ENCODE assay signal across 10 cellular contexts in the genomic region with DNA sequence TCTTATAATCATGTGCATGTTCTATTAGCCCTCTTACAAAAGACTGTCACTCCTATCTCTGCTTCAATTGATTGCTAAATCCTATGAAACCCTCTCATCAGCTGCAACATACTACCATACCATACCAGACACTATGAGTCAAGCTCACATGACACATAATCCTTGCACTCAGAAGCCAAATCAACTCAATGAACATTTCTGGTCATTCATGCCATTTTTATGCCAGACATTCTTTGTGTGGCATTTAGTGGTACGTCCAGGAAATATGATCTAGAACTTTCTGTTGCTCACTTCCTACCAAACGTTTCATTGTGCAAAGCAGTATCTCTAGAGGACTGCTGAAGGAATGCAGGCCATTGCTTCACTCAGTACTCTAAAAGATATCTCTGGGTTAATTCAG.
A peak's percentile ranks its signal among the peaks of the same experiment; 100 is the strongest.
DNase-seq lines count a peak whose midpoint lies in the region; ATAC-seq and TF ChIP-seq lines count a peak whose summit lies in the region.
"Had no signal": no experiment of that assay in that cellular context is flagged by ENCODE, and none has a peak within 500 bp of the region (broad histone marks: within the 10 kb centered on the region; RNA-seq: fewer than 3 reads in every experiment).

No MANE protein-coding gene starts in this region.

- no peak overlapping the region for H4K8ac ChIP-seq in mesenchymal stem cell (ENCODE audit: low read length)

- in situ Hi-C loops in mammary epithelial cell (cut with MboI; ENCODE audit: low sequenced_read_pairs in 2 of 2) = no loop called here

- H3K9ac ChIP-seq in mammary epithelial cell (ENCODE audit: insufficient read depth, low read length) (no peak overlapping the region), mesenchymal stem cell (ENCODE audit: low read length) (no peak overlapping the region)

- BruUV-seq in mammary epithelial cell (replicated peaks; lab: Mats Ljungman, UMichigan) = no TSS peak

- H3K4me3 ChIP-seq in mammary epithelial cell (replicated peaks in 1 of 3; ENCODE audit: insufficient read depth in 1 of 3, low read depth in 2 of 3, low read length in 3 of 3) = no peak overlapping the region
- no peak overlapping the region for H3K4me3 ChIP-seq in mesenchymal stem cell (ENCODE audit: insufficient read depth in 1 of 2, low read depth in 1 of 2, low read length in 2 of 2)

- TF ChIP-seq CTCF in AG09319 (IDR thresholded peaks at IDR 0.05; ENCODE audit: low read depth, low read length) (no peak; the same call in 1 of the 2 replicates), mammary epithelial cell (conservative IDR thresholded peaks at IDR 0.05 in 1 of 2, IDR thresholded peaks at IDR 0.05 in 1 of 2; ENCODE audit: extremely low read depth in 1 of 2, insufficient read depth in 1 of 2, low read depth in 1 of 2, low read length in 2 of 2) (no peak), GM10266 (IDR thresholded peaks at IDR 0.05; ENCODE audit: control insufficient read depth, insufficient read depth, low read depth, missing control alignments) (no peak)

- H2BK15ac ChIP-seq in mesenchymal stem cell (ENCODE audit: low read depth, poor library complexity, severe bottlenecking) = no peak overlapping the region

- H3K79me2 ChIP-seq in mammary epithelial cell (ENCODE audit: insufficient read depth, low read length) = peaks cover 16% of the 10 kb centered on the region

- H3K27ac ChIP-seq in mammary epithelial cell (ENCODE audit: insufficient read depth, low read depth, low read length) (peak overlapping the region; percentile 11), mesenchymal stem cell (ENCODE audit: low read length, poor library complexity, severe bottlenecking) (no peak overlapping the region)

- H3K4me2 ChIP-seq in mammary epithelial cell (ENCODE audit: insufficient read depth, low read depth, low read length) (no peak overlapping the region), mesenchymal stem cell (ENCODE audit: low read length, poor library complexity, severe bottlenecking) (no peak overlapping the region)

- dilution Hi-C loops in mammary epithelial cell (cut with HindIII; ENCODE audit: low sequenced_read_pairs) = no loop called here

- H3K27me3 ChIP-seq in mammary epithelial cell (ENCODE audit: insufficient read depth, low read length) (no peaks in the 10 kb centered on the region), mesenchymal stem cell (ENCODE audit: control insufficient read depth in 1 of 2, insufficient read depth in 1 of 2, low read length in 2 of 2) (no peaks in the 10 kb centered on the region)

- H3K79me1 ChIP-seq in mesenchymal stem cell (replicated peaks; ENCODE audit: low read length, poor library complexity, severe bottlenecking) = peaks cover 18% of the 10 kb centered on the region

- no peak overlapping the region for H2BK5ac ChIP-seq in mesenchymal stem cell (ENCODE audit: low read depth, low read length, poor library complexity, severe bottlenecking)

- no peak overlapping the region for H3K18ac ChIP-seq in mesenchymal stem cell (ENCODE audit: low read depth in 1 of 2, low read length in 2 of 2)

- no peaks in the 10 kb centered on the region for H3K9me3 ChIP-seq in mammary epithelial cell (replicated peaks; ENCODE audit: insufficient read depth, low read length)
- no peaks in the 10 kb centered on the region for H3K9me3 ChIP-seq in mesenchymal stem cell (ENCODE audit: control insufficient read depth, low read length)

- H3K36me3 ChIP-seq in mammary epithelial cell (ENCODE audit: insufficient read depth, low read length) = no peaks in the 10 kb centered on the region
- H3K36me3 ChIP-seq in mesenchymal stem cell (ENCODE audit: control insufficient read depth in 1 of 2, insufficient read depth in 2 of 2, low read depth in 1 of 2, low read length in 2 of 2) = peaks cover 0 to 15% of the 10 kb centered on the region in 2 experiments

- CTCF ChIA-PET in mammary epithelial cell (lab: Charles Lee; ENCODE audit: low non-redundant PET) = no interaction called here

- H4K91ac ChIP-seq in mesenchymal stem cell (ENCODE audit: low read length) = no peak overlapping the region

- H2BK12ac ChIP-seq in mesenchymal stem cell (ENCODE audit: low read length in 2 of 2) = no peak overlapping the region

- no peak overlapping the region for H3K4ac ChIP-seq in mesenchymal stem cell (ENCODE audit: low read depth in 1 of 2, low read length in 2 of 2)

- H4K20me1 ChIP-seq in mammary epithelial cell (ENCODE audit: insufficient read depth, low read length) = no peaks in the 10 kb centered on the region

- intact Hi-C loops in mammary epithelial cell (cut with micrococcal nuclease) = loop anchor here (10.0 kb wide), 1 partner anchor 228 kb away; a partner anchor contains a TSS

- DNase-seq in AG09319 (ENCODE audit: extremely low read depth, low read depth) = peak; percentile 83
- peak; percentile 89 for DNase-seq in M059J (ENCODE audit: low read depth)
- peak; percentile 93 for DNase-seq in mammary epithelial cell
- DNase-seq in mesenchymal stem cell = peak; percentile 91
- no peak for DNase-seq in GM10266 (ENCODE audit: extremely low spot score)
- DNase-seq in NCI-H1048 (lab: John Stamatoyannopoulos, UW) = no peak
- DNase-seq: NCI-H1105 treated with DMSO at 0.1 percent for 48 hours had no signal

- ATAC-seq in HG02623 (IDR thresholded peaks at IDR 0.05; ENCODE audit: unreplicated experiment) (no peak), HG03432 (IDR thresholded peaks at IDR 0.05; ENCODE audit: unreplicated experiment) (no peak)
- ATAC-seq: HCT116 had no signal

- no peak overlapping the region for H3K14ac ChIP-seq in mesenchymal stem cell (ENCODE audit: low read length in 2 of 2)

- no peak overlapping the region for H2AK5ac ChIP-seq in mesenchymal stem cell (ENCODE audit: low read length, severe bottlenecking)

- no peak overlapping the region for H3K23ac ChIP-seq in mesenchymal stem cell (ENCODE audit: low read length in 2 of 2)

- no peak overlapping the region for H2BK120ac ChIP-seq in mesenchymal stem cell (ENCODE audit: low read depth, low read length)

- H2AFZ ChIP-seq in mammary epithelial cell (ENCODE audit: low read depth, low read length) = no peak overlapping the region
- H2AFZ ChIP-seq in mesenchymal stem cell (ENCODE audit: low read depth, low read length) = no peak overlapping the region

- 0% methylated on average over 2 of the region's 2 CpGs for WGBS in mammary epithelial cell (ENCODE audit: low coverage, missing lambda C conversion rate)
- 50% methylated on average over 1 of the region's 2 CpGs for WGBS in mesenchymal stem cell

- peaks cover 39% of the 10 kb centered on the region for H3K4me1 ChIP-seq in mammary epithelial cell (ENCODE audit: insufficient read depth, low read length)
- no peaks in the 10 kb centered on the region for H3K4me1 ChIP-seq in mesenchymal stem cell (ENCODE audit: control insufficient read depth, insufficient read depth, low read depth, low read length)

Comparison
In these comparisons a context has a peak if more than half of its experiments do, and no peak if none do; other contexts are left out.
1. DNase-seq: peak in AG09319 (single experiment), M059J (single experiment), mammary epithelial cell (single experiment) and mesenchymal stem cell (single experiment); none in GM10266 (single experiment) and NCI-H1048 (single experiment).